In genomic region chr12:53217930-53218307, GRCh38 we compare ENCODE assay signal across 2 cellular contexts.
TF ChIP-seq lines count a peak whose summit lies in the region.

No MANE protein-coding gene starts in this region.

TF ChIP-seq in K562, 482 proteins besides CTCF, POLR2A, EP300 and RAD21:
- TF ChIP-seq HDAC6 (IDR thresholded peaks at IDR 0.05; ENCODE audit: low read depth, low read length) (no peak), NUFIP1 (IDR thresholded peaks at IDR 0.05; ENCODE audit: partially characterized antibody) (no peak), KLF13 (tag; IDR thresholded peaks at IDR 0.05; ENCODE audit: borderline replicate concordance, low read depth) (no peak), ZBTB7A (IDR thresholded peaks at IDR 0.05; ENCODE audit: borderline replicate concordance, control insufficient read depth, low read depth, low read length) (peak; percentile 18; the same call in 1 of the 2 replicates), NFXL1 (CRISPR knock-in tag; IDR thresholded peaks at IDR 0.05) (no peak), RNF2 (IDR thresholded peaks at IDR 0.05) (no peak), TSC22D4 (tag; IDR thresholded peaks at IDR 0.05) (no peak), PRMT5 (CRISPR knock-in tag; IDR thresholded peaks at IDR 0.05) (no peak), RBM34 (IDR thresholded peaks at IDR 0.05; ENCODE audit: borderline replicate concordance, insufficient read depth, low read length) (no peak)
TF ChIP-seq in K562: peak in this region for 1.

TF ChIP-seq in liver, 16 proteins besides CTCF, POLR2A, EP300 and RAD21:
- no peak for TF ChIP-seq TAF1 (conservative IDR thresholded peaks at IDR 0.05)
- no peak for TF ChIP-seq FOXA2 (IDR thresholded peaks at IDR 0.05)
- no peak for TF ChIP-seq HNF4A (conservative IDR thresholded peaks at IDR 0.05)
- no peak for TF ChIP-seq ZBTB33 (IDR thresholded peaks at IDR 0.05)
- no peak for TF ChIP-seq ATF3 (IDR thresholded peaks at IDR 0.05)
- no peak for TF ChIP-seq YY1 (IDR thresholded peaks at IDR 0.05)
- TF ChIP-seq SP1 (IDR thresholded peaks at IDR 0.05): no peak
- no peak for TF ChIP-seq JUND (IDR thresholded peaks at IDR 0.05)
- no peak for TF ChIP-seq RXRA (IDR thresholded peaks at IDR 0.05)
- TF ChIP-seq HNF4G (IDR thresholded peaks at IDR 0.05): no peak
- no peak for TF ChIP-seq FOXA1 (IDR thresholded peaks at IDR 0.05)
- no peak for TF ChIP-seq NR2F2 (IDR thresholded peaks at IDR 0.05)
- TF ChIP-seq, protein P1, sequence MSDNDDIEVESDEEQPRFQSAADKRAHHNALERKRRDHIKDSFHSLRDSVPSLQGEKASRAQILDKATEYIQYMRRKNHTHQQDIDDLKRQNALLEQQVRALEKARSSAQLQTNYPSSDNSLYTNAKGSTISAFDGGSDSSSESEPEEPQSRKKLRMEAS (IDR thresholded peaks at IDR 0.05): no peak
